ENCODE assay signal across 8 cellular contexts in genomic region chr9:116686693-116687073, GRCh38. TPM values are rescaled to one million over a fixed set of nuclear protein-coding genes. Genes with fewer than 3 reads are reported as not detected.
A peak's percentile ranks its signal among the peaks of the same experiment; 100 is the strongest.
DNase-seq lines count a peak whose midpoint lies in the region; ATAC-seq and TF ChIP-seq lines count a peak whose summit lies in the region.

No MANE protein-coding gene starts in this region.

- ATAC-seq in GM18498 (IDR thresholded peaks at IDR 0.05; ENCODE audit: unreplicated experiment) (peak; percentile 40), omental fat pad (ENCODE audit: low FRiP score) (peak; percentile 38)

- DNase-seq in PC-9 (no peak), epithelial cell of proximal tubule (ENCODE audit: low read depth) (no peak), omental fat pad (ENCODE audit: low spot score) (no peak), CD1c-positive myeloid dendritic cell (ENCODE audit: extremely low spot score) (no peak), ecto neural progenitor cell (ENCODE audit: low spot score) (no peak), occipital lobe (lab: John Stamatoyannopoulos, UW) (no peak)

- no peaks in the 10 kb centered on the region; the same call in 1 of the 2 replicates for H3F3A ChIP-seq in PC-9 (ENCODE audit: insufficient read depth, low read depth)

- TSS peak; percentile 80 for BruUV-seq in PC-9 (replicated peaks; lab: Mats Ljungman, UMichigan)

- H4K20me1 ChIP-seq in PC-9 (ENCODE audit: insufficient read depth), result no peaks in the 10 kb centered on the region

- no peak overlapping the region for H3K27ac ChIP-seq in HEK293 (ENCODE audit: extremely low read depth, low read depth, low read length)
- H3K27ac ChIP-seq in PC-9, result no peak overlapping the region

- no peaks in the 10 kb centered on the region for H3K27me3 ChIP-seq in PC-9 (ENCODE audit: insufficient read depth, low read depth)

- peak overlapping the region; percentile 87 for H2AFZ ChIP-seq in PC-9

- H3K9me3 ChIP-seq in HEK293 (ENCODE audit: control insufficient read depth, insufficient read depth, low read depth, low read length) (no peaks in the 10 kb centered on the region), PC-9 (ENCODE audit: insufficient read depth, low read depth) (no peaks in the 10 kb centered on the region)

- POLR2A ChIA-PET in HEK293 (lab: Yijun Ruan, JAX), result interaction anchor here (0.6 to 1.5 kb wide), 7 partner anchors 9 to 1853 kb away, joined by 3 to 11 read pairs (median 3); no protein-coding TSS in a partner anchor
- POLR2A ChIA-PET in PC-9 (lab: Charles Lee; ENCODE audit: unreplicated experiment), result interaction anchor here (0.7 kb wide), 1 partner anchor 46 kb away, joined by 8 read pairs; no protein-coding TSS in a partner anchor

- no peaks in the 10 kb centered on the region for H3K9me2 ChIP-seq in PC-9 (ENCODE audit: insufficient read depth)

- CTCF ChIA-PET in HEK293 (lab: Yijun Ruan, JAX), result interaction anchor here (0.5 to 1.7 kb wide), 2 partner anchors 11 to 174 kb away, joined by 3 to 4 read pairs; no protein-coding TSS in a partner anchor
- CTCF ChIA-PET in PC-9 (lab: Charles Lee), result interaction anchor here (0.6 to 0.7 kb wide), 2 partner anchors 450 to 1775 kb away, joined by 3 to 9 read pairs; no protein-coding TSS in a partner anchor

- H3K36me3 ChIP-seq in HEK293 (ENCODE audit: control insufficient read depth in 2 of 2, insufficient read depth in 1 of 2, low read length in 2 of 2), result no peaks in the 10 kb centered on the region
- no peaks in the 10 kb centered on the region for H3K36me3 ChIP-seq in PC-9 (ENCODE audit: low read depth)

- peak overlapping the region; percentile 88 for H3K4me2 ChIP-seq in PC-9

- peaks cover 2% of the 10 kb centered on the region; the same call in 1 of the 2 replicates for H3K4me1 ChIP-seq in HEK293 (ENCODE audit: control insufficient read depth, insufficient read depth, low read length)
- H3K4me1 ChIP-seq in PC-9 (replicated peaks; ENCODE audit: insufficient read depth), result peaks cover 39% of the 10 kb centered on the region

- TF ChIP-seq CTCF in HEK293 (tag by site-specific recombination; IDR thresholded peaks at IDR 0.05) (no peak), PC-9 (conservative IDR thresholded peaks at IDR 0.05) (no peak), epithelial cell of proximal tubule (conservative IDR thresholded peaks at IDR 0.05; ENCODE audit: low read depth, low read length) (no peak), omental fat pad (IDR thresholded peaks at IDR 0.05) (no peak)

- H3K4me3 ChIP-seq in HEK293 (ENCODE audit: low read depth, low read length) (peak overlapping the region; percentile 82), PC-9 (peak overlapping the region; percentile 84), epithelial cell of proximal tubule (ENCODE audit: low read depth, low read length) (peak overlapping the region; percentile 66)

- intact Hi-C loops in PC-9 (cut with micrococcal nuclease; ENCODE audit: unreplicated experiment), result no loop called here

- peaks cover 43% of the 10 kb centered on the region for H3K79me2 ChIP-seq in PC-9 (ENCODE audit: low read depth)

TF ChIP-seq in HEK293, 187 proteins besides CTCF, POLR2A, EP300 and RAD21:
- no peak for TF ChIP-seq ZNF558 (tag by site-specific recombination; IDR thresholded peaks at IDR 0.05)
- TF ChIP-seq ZFP3 (tag by site-specific recombination; IDR thresholded peaks at IDR 0.05; ENCODE audit: low read depth), result no peak
- TF ChIP-seq ZNF768 (tag by site-specific recombination; IDR thresholded peaks at IDR 0.05), result no peak
- no peak for TF ChIP-seq ZNF174 (tag by site-specific recombination; IDR thresholded peaks at IDR 0.05)
- TF ChIP-seq SP3 (tag by site-specific recombination; IDR thresholded peaks at IDR 0.05), result no peak
- TF ChIP-seq, protein P1, sequence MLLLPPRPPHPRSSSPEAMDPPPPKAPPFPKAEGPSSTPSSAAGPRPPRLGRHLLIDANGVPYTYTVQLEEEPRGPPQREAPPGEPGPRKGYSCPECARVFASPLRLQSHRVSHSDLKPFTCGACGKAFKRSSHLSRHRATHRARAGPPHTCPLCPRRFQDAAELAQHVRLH (tag by site-specific recombination; IDR thresholded peaks at IDR 0.05), result peak; percentile 62; the same call in 1 of the 2 replicates
- peak; percentile 83; the same call in 1 of the 2 replicates for TF ChIP-seq TRIM28 (IDR thresholded peaks at IDR 0.05; ENCODE audit: borderline replicate concordance, low read length)
- TF ChIP-seq ZNF155 (tag by site-specific recombination; IDR thresholded peaks at IDR 0.05), result no peak
- no peak for TF ChIP-seq ZNF585B (tag by site-specific recombination; IDR thresholded peaks at IDR 0.05)
- TF ChIP-seq, protein P2, sequence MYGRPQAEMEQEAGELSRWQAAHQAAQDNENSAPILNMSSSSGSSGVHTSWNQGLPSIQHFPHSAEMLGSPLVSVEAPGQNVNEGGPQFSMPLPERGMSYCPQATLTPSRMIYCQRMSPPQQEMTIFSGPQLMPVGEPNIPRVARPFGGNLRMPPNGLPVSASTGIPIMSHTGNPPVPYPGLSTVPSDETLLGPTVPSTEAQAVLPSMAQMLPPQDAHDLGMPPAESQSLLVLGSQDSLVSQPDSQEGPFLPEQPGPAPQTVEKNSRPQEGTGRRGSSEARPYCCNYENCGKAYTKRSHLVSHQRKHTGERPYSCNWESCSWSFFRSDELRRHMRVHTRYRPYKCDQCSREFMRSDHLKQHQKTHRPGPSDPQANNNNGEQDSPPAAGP (tag by site-specific recombination; IDR thresholded peaks at IDR 0.05), result no peak
- TF ChIP-seq ZNF148 (tag by site-specific recombination; IDR thresholded peaks at IDR 0.05; ENCODE audit: borderline replicate concordance), result no peak
- peak; percentile 64; the same call in 1 of the 2 replicates for TF ChIP-seq PRDM4 (tag by site-specific recombination; IDR thresholded peaks at IDR 0.05)
- TF ChIP-seq HOXD13 (CRISPR knock-in tag; IDR thresholded peaks at IDR 0.05; ENCODE audit: borderline replicate concordance), result no peak
- TF ChIP-seq ZXDB (tag by site-specific recombination; IDR thresholded peaks at IDR 0.05), result no peak
- no peak for TF ChIP-seq FEZF1 (tag by site-specific recombination; IDR thresholded peaks at IDR 0.05)
- TF ChIP-seq ZNF274 (IDR thresholded peaks at IDR 0.05; ENCODE audit: low read length), result no peak
- no peak for TF ChIP-seq ZNF274 (tag by site-specific recombination; IDR thresholded peaks at IDR 0.05; ENCODE audit: borderline replicate concordance)
- TF ChIP-seq ZSCAN23 (tag by site-specific recombination; IDR thresholded peaks at IDR 0.05), result no peak
- TF ChIP-seq, protein P3, sequence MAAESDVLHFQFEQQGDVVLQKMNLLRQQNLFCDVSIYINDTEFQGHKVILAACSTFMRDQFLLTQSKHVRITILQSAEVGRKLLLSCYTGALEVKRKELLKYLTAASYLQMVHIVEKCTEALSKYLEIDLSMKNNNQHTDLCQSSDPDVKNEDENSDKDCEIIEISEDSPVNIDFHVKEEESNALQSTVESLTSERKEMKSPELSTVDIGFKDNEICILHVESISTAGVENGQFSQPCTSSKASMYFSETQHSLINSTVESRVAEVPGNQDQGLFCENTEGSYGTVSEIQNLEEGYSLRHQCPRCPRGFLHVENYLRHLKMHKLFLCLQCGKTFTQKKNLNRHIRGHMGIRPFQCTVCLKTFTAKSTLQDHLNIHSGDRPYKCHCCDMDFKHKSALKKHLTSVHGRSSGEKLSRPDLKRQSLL (tag by site-specific recombination; IDR thresholded peaks at IDR 0.05), result no peak

RNA-seq across cellular contexts. Expression of gene TRIM32, which starts 0.4 kb away (rescaled TPM):
- total RNA-seq in PC-9 (2021) (40.5 TPM in 2 replicates), epithelial cell of proximal tubule (15.6 and 18.3 TPM in 2 replicates), omental fat pad (10 to 100 TPM in 3 of 4 donors, 1 to 10 TPM in 1; 9.5 to 22.4 (median 15.5) TPM), occipital lobe (23.9 TPM)
